Comparison of ENCODE assay signal across 9 cellular contexts in genomic region chr9:34562136-34562745, GRCh38. TPM values are rescaled to one million over a fixed set of nuclear protein-coding genes. Genes with fewer than 3 reads are reported as not detected.
A peak's percentile ranks its signal among the peaks of the same experiment; 100 is the strongest.
DNase-seq lines count a peak whose midpoint lies in the region; ATAC-seq and TF ChIP-seq lines count a peak whose summit lies in the region.
"Had no signal": no experiment of that assay in that cellular context is flagged by ENCODE, and none has a peak within 500 bp of the region (broad histone marks: within the 10 kb centered on the region; RNA-seq: fewer than 3 reads in every experiment).

No MANE protein-coding gene starts in this region.

- CTCF ChIA-PET in AG04449 (lab: Yijun Ruan, JAX), result interaction anchor here (0.6 to 3.0 kb wide), 6 partner anchors 11 to 152 kb away, joined by 3 to 22 read pairs (median 3); no protein-coding TSS in a partner anchor
- CTCF ChIA-PET in WTC11 (lab: Charles Lee), result interaction anchor here (0.7 to 8.5 kb wide), 18 partner anchors 9 to 95 kb away, joined by 3 to 112 read pairs (median 5); partner anchors contain the start of genes DCTN3 and ENHO

- H3K36me3 Mint-ChIP-seq in WTC11, result no peaks in the 10 kb centered on the region
- peaks cover 0 to 4% (median 0%) of the 10 kb centered on the region in 3 donors for H3K36me3 Mint-ChIP-seq in immature natural killer cell

- TF ChIP-seq CTCF in AG04449 (IDR thresholded peaks at IDR 0.05; ENCODE audit: insufficient read depth, low read length, missing control alignments) (peak; percentile 28), GM10266 (IDR thresholded peaks at IDR 0.05; ENCODE audit: control insufficient read depth, insufficient read depth, low read depth, missing control alignments) (peak; percentile 43), WTC11 (IDR thresholded peaks at IDR 0.05) (peak; percentile 95)

- peaks cover 31% of the 10 kb centered on the region for H3K4me1 Mint-ChIP-seq in WTC11
- no peaks in the 10 kb centered on the region for H3K4me1 Mint-ChIP-seq in immature natural killer cell

- no peak overlapping the region for H3K4me3 ChIP-seq in AG04449 (ENCODE audit: low read depth, low read length)

- POLR2A ChIA-PET in AG04449 (lab: Yijun Ruan, JAX), result no interaction called here
- POLR2A ChIA-PET in WTC11 (lab: Charles Lee), result no interaction called here

- no peak overlapping the region for H3K4me3 Mint-ChIP-seq in WTC11
- no peak overlapping the region for H3K4me3 Mint-ChIP-seq in immature natural killer cell

- DNase-seq in AG04449 (ENCODE audit: low read depth, low spot score) (no peak), GM10266 (ENCODE audit: extremely low spot score) (no peak), WTC11 (ENCODE audit: low spot score) (peak; percentile 80), iPS-NIHi7 (ENCODE audit: extremely low spot score) (peak; percentile 83), GOT3 (lab: John Stamatoyannopoulos, UW) (no peak), immature natural killer cell (no peak)
- DNase-seq: hippocampal formation had no signal

- H3K27me3 Mint-ChIP-seq in WTC11 (ENCODE audit: low read depth), result peaks cover 3% of the 10 kb centered on the region; the same call in 1 of the 2 replicates
- H3K27me3 Mint-ChIP-seq in immature natural killer cell (ENCODE audit: low read depth in 3 of 3), result peaks cover 10 to 24% (median 17%) of the 10 kb centered on the region in 3 donors

- H3K9me3 Mint-ChIP-seq in WTC11, result no peaks in the 10 kb centered on the region
- peaks cover 0 to 2% (median 0%) of the 10 kb centered on the region in 6 donors for H3K9me3 Mint-ChIP-seq in immature natural killer cell

- ATAC-seq in WTC11, result peak; percentile 46
- no peak for ATAC-seq in HG03139 (IDR thresholded peaks at IDR 0.05; ENCODE audit: unreplicated experiment)
- ATAC-seq in HG03342 (IDR thresholded peaks at IDR 0.05; ENCODE audit: unreplicated experiment), result no peak

- no peak overlapping the region for H3K27ac Mint-ChIP-seq in WTC11
- no peak overlapping the region for H3K27ac Mint-ChIP-seq in immature natural killer cell

TF ChIP-seq in WTC11, 78 proteins besides CTCF, POLR2A, EP300 and RAD21:
- no peak for TF ChIP-seq ETV6 (CRISPR knock-in tag; IDR thresholded peaks at IDR 0.05)
- TF ChIP-seq, protein P1, sequence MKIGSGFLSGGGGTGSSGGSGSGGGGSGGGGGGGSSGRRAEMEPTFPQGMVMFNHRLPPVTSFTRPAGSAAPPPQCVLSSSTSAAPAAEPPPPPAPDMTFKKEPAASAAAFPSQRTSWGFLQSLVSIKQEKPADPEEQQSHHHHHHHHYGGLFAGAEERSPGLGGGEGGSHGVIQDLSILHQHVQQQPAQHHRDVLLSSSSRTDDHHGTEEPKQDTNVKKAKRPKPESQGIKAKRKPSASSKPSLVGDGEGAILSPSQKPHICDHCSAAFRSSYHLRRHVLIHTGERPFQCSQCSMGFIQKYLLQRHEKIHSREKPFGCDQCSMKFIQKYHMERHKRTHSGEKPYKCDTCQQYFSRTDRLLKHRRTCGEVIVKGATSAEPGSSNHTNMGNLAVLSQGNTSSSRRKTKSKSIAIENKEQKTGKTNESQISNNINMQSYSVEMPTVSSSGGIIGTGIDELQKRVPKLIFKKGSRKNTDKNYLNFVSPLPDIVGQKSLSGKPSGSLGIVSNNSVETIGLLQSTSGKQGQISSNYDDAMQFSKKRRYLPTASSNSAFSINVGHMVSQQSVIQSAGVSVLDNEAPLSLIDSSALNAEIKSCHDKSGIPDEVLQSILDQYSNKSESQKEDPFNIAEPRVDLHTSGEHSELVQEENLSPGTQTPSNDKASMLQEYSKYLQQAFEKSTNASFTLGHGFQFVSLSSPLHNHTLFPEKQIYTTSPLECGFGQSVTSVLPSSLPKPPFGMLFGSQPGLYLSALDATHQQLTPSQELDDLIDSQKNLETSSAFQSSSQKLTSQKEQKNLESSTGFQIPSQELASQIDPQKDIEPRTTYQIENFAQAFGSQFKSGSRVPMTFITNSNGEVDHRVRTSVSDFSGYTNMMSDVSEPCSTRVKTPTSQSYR (CRISPR knock-in tag; IDR thresholded peaks at IDR 0.05), result no peak
- no peak for TF ChIP-seq KAT7 (CRISPR knock-in tag; IDR thresholded peaks at IDR 0.05; ENCODE audit: borderline replicate concordance)
- no peak for TF ChIP-seq SOX15 (CRISPR knock-in tag; IDR thresholded peaks at IDR 0.05)
- TF ChIP-seq GRHL2 (CRISPR knock-in tag; IDR thresholded peaks at IDR 0.05; ENCODE audit: insufficient replicate concordance, severe bottlenecking), result no peak
- TF ChIP-seq SP1 (CRISPR knock-in tag; conservative IDR thresholded peaks at IDR 0.05), result no peak
- no peak for TF ChIP-seq USF1 (CRISPR knock-in tag; IDR thresholded peaks at IDR 0.05)
TF ChIP-seq in WTC11: peak in this region for 0.

RNA-seq across cellular contexts. Expression of gene CNTFR, which starts 27.3 kb away (rescaled TPM):
- total RNA-seq in WTC11 (2021), result 8.7 to 18.0 TPM (median 9.9 TPM) in 3 replicates
- not detected for polyA plus RNA-seq in immature natural killer cell

RNA-seq across cellular contexts. Expression of gene ENHO, which starts 39.5 kb away (rescaled TPM):
- 26.9 to 28.3 TPM (median 27.9 TPM) in 3 replicates for total RNA-seq in WTC11 (2021)
- polyA plus RNA-seq in immature natural killer cell, result 10 to 100 TPM in 1 of 3 donors, 1 to 10 TPM in 1, under 1 TPM in 1; 1.00 to 11.3 (median 9.2) TPM

RNA-seq across cellular contexts. Expression of gene RPP25L, which starts 49.7 kb away (rescaled TPM):
- 24.5 to 35.9 TPM (median 31.4 TPM) in 3 replicates for total RNA-seq in WTC11 (2021)
- polyA plus RNA-seq in immature natural killer cell, result 10 to 100 TPM; 42.3 to 52.0 (median 43.4) TPM

RNA-seq across cellular contexts. Expression of gene DCTN3, which starts 58.1 kb away (rescaled TPM):
- total RNA-seq in WTC11 (2021), result 23.8 to 28.7 TPM (median 27.5 TPM) in 3 replicates
- 100 to 1,000 TPM; 201 to 315 (median 268) TPM for polyA plus RNA-seq in immature natural killer cell

Comparison
In these comparisons a context has a peak if more than half of its experiments do, and no peak if none do; other contexts are left out.
1. DNase-seq: peak in WTC11 (single experiment) and iPS-NIHi7 (single experiment); none in AG04449 (single experiment), GM10266 (single experiment), GOT3 (single experiment) and immature natural killer cell (0 of 3).
2. CTCF ChIP-seq: peak in every context shown above with its lines; median percentile 95 in WTC11; 43 in GM10266; 28 in AG04449.